Comparison of ENCODE assay signal across 22 cellular contexts in genomic region chr10:93086289-93086688, GRCh38. TPM values are rescaled to one million over a fixed set of nuclear protein-coding genes. Genes with fewer than 3 reads are reported as not detected.
DNase-seq lines count a peak whose midpoint lies in the region; ATAC-seq, FAIRE-seq and TF ChIP-seq lines count a peak whose summit lies in the region.
"Had no signal": no experiment of that assay in that cellular context is flagged by ENCODE, and none has a peak within 500 bp of the region (broad histone marks: within the 10 kb centered on the region; RNA-seq: fewer than 3 reads in every experiment).

No MANE protein-coding gene starts in this region.

- BruUV-seq in IMR-90 (replicated peaks; lab: Mats Ljungman, UMichigan), result no TSS peak
- BruUV-seq in K562 (replicated peaks; lab: Mats Ljungman, UMichigan), result no TSS peak

- H3K9ac ChIP-seq in IMR-90 (ENCODE audit: low read depth, low read length), result no peak overlapping the region
- H3K9ac ChIP-seq in K562 (ENCODE audit: insufficient read depth in 1 of 2, low read depth in 2 of 2, low read length in 2 of 2), result no peak overlapping the region
- no peak overlapping the region for H3K9ac ChIP-seq in GM23248

- TF ChIP-seq POLR2A in IMR-90 (IDR thresholded peaks at IDR 0.05; ENCODE audit: low read depth, low read length), result no peak
- no peak for TF ChIP-seq POLR2A in K562 (conservative IDR thresholded peaks at IDR 0.05)
- TF ChIP-seq POLR2A in esophagus muscularis mucosa (IDR thresholded peaks at IDR 0.05; ENCODE audit: low read depth), result no peak

- no peak overlapping the region for H3K4ac ChIP-seq in IMR-90 (ENCODE audit: low read depth, low read length)

- H2AK5ac ChIP-seq in IMR-90 (ENCODE audit: low read depth, low read length), result no peak overlapping the region

- H3K18ac ChIP-seq in IMR-90 (ENCODE audit: low read depth, low read length), result no peak overlapping the region

- H3K4me3 ChIP-seq in IMR-90 (ENCODE audit: insufficient read depth, low read depth, low read length) (no peak overlapping the region), K562 (no peak overlapping the region), esophagus muscularis mucosa (no peak overlapping the region), SJCRH30 (no peak overlapping the region), left ventricle myocardium inferior (no peak overlapping the region), GM23248 (no peak overlapping the region)
- H3K4me3 ChIP-seq: GM12878 had no signal

- H3K9me1 ChIP-seq in IMR-90 (ENCODE audit: insufficient read depth, low read length), result no peaks in the 10 kb centered on the region
- no peaks in the 10 kb centered on the region for H3K9me1 ChIP-seq in K562 (ENCODE audit: control insufficient read depth, insufficient read depth, low read length)

- H2AFZ ChIP-seq in IMR-90 (replicated peaks; ENCODE audit: low read length, poor library complexity) (no peak overlapping the region), K562 (ENCODE audit: low read depth, low read length) (no peak overlapping the region), GM23248 (no peak overlapping the region)

- no peak overlapping the region for H2BK120ac ChIP-seq in IMR-90 (ENCODE audit: low read depth, low read length)

- ATAC-seq in IMR-90 (ENCODE audit: low read depth) (no peak), K562 (no peak)
- ATAC-seq in effector memory CD8-positive, alpha-beta T cell (replicated peaks), result no peak

- no peak overlapping the region for H3K23ac ChIP-seq in IMR-90 (ENCODE audit: low read depth, low read length)

- H3K4me1 Mint-ChIP-seq in effector memory CD8-positive, alpha-beta T cell (ENCODE audit: low read depth in 2 of 2), result no peaks in the 10 kb centered on the region
- H3K4me1 Mint-ChIP-seq: CD4-positive, CD25-positive, alpha-beta regulatory T cell; CD8-positive, alpha-beta memory T cell had no signal

- H3K79me2 ChIP-seq in K562 (ENCODE audit: control insufficient read depth, insufficient read depth, low read length) (no peaks in the 10 kb centered on the region), GM23248 (ENCODE audit: insufficient read depth) (no peaks in the 10 kb centered on the region)

- H3K79me1 ChIP-seq in IMR-90 (ENCODE audit: low read depth in 1 of 2, low read length in 2 of 2), result no peaks in the 10 kb centered on the region

- intact Hi-C loops in IMR-90 (cut with micrococcal nuclease) (no loop called here), K562 (cut with micrococcal nuclease) (no loop called here), esophagus muscularis mucosa (cut with DNase I) (loop anchor here (10.0 kb wide), 1 partner anchor 269 kb away; no protein-coding TSS in a partner anchor), left ventricle myocardium inferior (cut with micrococcal nuclease) (no loop called here)

- no peak overlapping the region for H3K27ac Mint-ChIP-seq in effector memory CD8-positive, alpha-beta T cell
- H3K27ac Mint-ChIP-seq: CD4-positive, CD25-positive, alpha-beta regulatory T cell; CD8-positive, alpha-beta memory T cell had no signal

- H2AK9ac ChIP-seq in IMR-90 (replicated peaks; ENCODE audit: low read depth, low read length, poor library complexity), result no peak overlapping the region

- H3K4me3 Mint-ChIP-seq in effector memory CD8-positive, alpha-beta T cell, result no peak overlapping the region
- H3K4me3 Mint-ChIP-seq: CD4-positive, CD25-positive, alpha-beta regulatory T cell; CD8-positive, alpha-beta memory T cell had no signal

- peaks cover 18 to 52% of the 10 kb centered on the region in 2 donors for H3K27me3 Mint-ChIP-seq in effector memory CD8-positive, alpha-beta T cell

- POLR2A ChIA-PET in IMR-90 (lab: Charles Lee; ENCODE audit: unreplicated experiment), result no interaction called here
- POLR2A ChIA-PET in K562 (lab: Yijun Ruan, JAX), result no interaction called here

- H4K20me1 ChIP-seq in IMR-90 (ENCODE audit: insufficient read depth, low read length) (no peaks in the 10 kb centered on the region), K562 (replicated peaks; ENCODE audit: control insufficient read depth, insufficient read depth, low read length) (no peaks in the 10 kb centered on the region), GM23248 (ENCODE audit: insufficient read depth) (no peaks in the 10 kb centered on the region)

- H3K27ac ChIP-seq in IMR-90 (ENCODE audit: insufficient read depth, low read length), result no peak overlapping the region
- no peak overlapping the region for H3K27ac ChIP-seq in K562 (ENCODE audit: extremely low read depth, low read depth, low read length)
- H3K27ac ChIP-seq in esophagus muscularis mucosa (replicated peaks in 1 of 4), result no peak overlapping the region
- no peak overlapping the region for H3K27ac ChIP-seq in SJCRH30
- H3K27ac ChIP-seq in left ventricle myocardium inferior (replicated peaks), result no peak overlapping the region
- H3K27ac ChIP-seq in GM23248, result no peak overlapping the region

- H3K56ac ChIP-seq in IMR-90 (ENCODE audit: extremely low read depth, insufficient read depth, low read length), result no peak overlapping the region

- no peak for TF ChIP-seq CTCF in IMR-90 (conservative IDR thresholded peaks at IDR 0.05; ENCODE audit: low read depth, low read length)
- no peak for TF ChIP-seq CTCF in K562 (IDR thresholded peaks at IDR 0.05 in 2 of 3, conservative IDR thresholded peaks at IDR 0.05 in 1 of 3; ENCODE audit: insufficient read depth in 2 of 3, low read depth in 1 of 3, low read length in 3 of 3)
- no peak for TF ChIP-seq CTCF in esophagus muscularis mucosa (IDR thresholded peaks at IDR 0.05)
- no peak for TF ChIP-seq CTCF in left ventricle myocardium inferior (IDR thresholded peaks at IDR 0.05; ENCODE audit: borderline replicate concordance)

- TF ChIP-seq RAD21 in IMR-90 (IDR thresholded peaks at IDR 0.05; ENCODE audit: low read length) (no peak), K562 (CRISPR knock-in tag; conservative IDR thresholded peaks at IDR 0.05 in 1 of 2, IDR thresholded peaks at IDR 0.05 in 1 of 2) (no peak)

- no peak for TF ChIP-seq EP300 in K562 (IDR thresholded peaks at IDR 0.05; ENCODE audit: low read length)
- TF ChIP-seq EP300 in esophagus muscularis mucosa (IDR thresholded peaks at IDR 0.05), result no peak

- H2BK5ac ChIP-seq in IMR-90 (ENCODE audit: low read depth, low read length, poor library complexity, severe bottlenecking), result no peak overlapping the region

- H4K8ac ChIP-seq in IMR-90 (ENCODE audit: low read depth in 2 of 2, low read length in 2 of 2), result no peak overlapping the region

- no peak for FAIRE-seq in K562 (lab: Jason Lieb, UNC)
- FAIRE-seq: A204.1, GM12878, HTR-8/SVneo had no signal

- no CpG with 5 or more reads among the region's 6 CpGs for WGBS in IMR-90 (ENCODE audit: extremely low coverage in 2 of 2, insufficient read length in 1 of 2), 2 experiments
- WGBS in K562 (ENCODE audit: insufficient coverage, low coverage, missing lambda C conversion rate), result 8% methylated on average over 6 of the region's 6 CpGs
- WGBS in esophagus muscularis mucosa, result 92% methylated on average over 6 of the region's 6 CpGs
- 77 to 80% methylated on average over 6 of the region's 6 CpGs for WGBS in GM23248 (ENCODE audit: low coverage in 1 of 2, low lambda C conversion rate in 2 of 2, missing lambda C conversion rate in 2 of 2), 2 experiments

- peaks cover 27% of the 10 kb centered on the region for H3K27me3 ChIP-seq in IMR-90 (ENCODE audit: control insufficient read depth, insufficient read depth, low read length)
- peaks cover 0 to 12% of the 10 kb centered on the region in 2 experiments; a peak in 3 of 5 replicates for H3K27me3 ChIP-seq in K562 (ENCODE audit: control insufficient read depth in 2 of 2, insufficient read depth in 2 of 2, low read length in 2 of 2)
- H3K27me3 ChIP-seq in esophagus muscularis mucosa, result no peaks in the 10 kb centered on the region
- H3K27me3 ChIP-seq in SJCRH30, result no peaks in the 10 kb centered on the region
- H3K27me3 ChIP-seq in left ventricle myocardium inferior (ENCODE audit: low read depth), result peaks cover 41% of the 10 kb centered on the region
- no peaks in the 10 kb centered on the region; the same call in 1 of the 2 replicates for H3K27me3 ChIP-seq in GM23248 (replicated peaks; ENCODE audit: insufficient read depth)
- H3K27me3 ChIP-seq: BE2C had no signal

- DNase-seq in IMR-90, result no peak
- no peak for DNase-seq in K562 (ENCODE audit: extremely low read depth in 1 of 4, low spot score in 3 of 4)
- peak; percentile 21 for DNase-seq in esophagus muscularis mucosa (ENCODE audit: extremely low spot score)
- DNase-seq in SJCRH30, result no peak
- DNase-seq in left ventricle myocardium inferior, result no peak
- DNase-seq in GM23248, result no peak
- no peak for DNase-seq in effector memory CD8-positive, alpha-beta T cell
- DNase-seq: ACHN; BE2C; C1 segment of cervical spinal cord; CD4-positive, CD25-positive, alpha-beta regulatory T cell; CD8-positive, alpha-beta memory T cell; COR-L47; DMS 273 treated with DMSO at 0.1 percent for 48 hours; DMS53; DND-41; EL; H7 had no signal

- H4K5ac ChIP-seq in IMR-90 (ENCODE audit: low read depth, low read length), result no peak overlapping the region

- H3K36me3 ChIP-seq in IMR-90 (ENCODE audit: control insufficient read depth, insufficient read depth, low read length) (no peaks in the 10 kb centered on the region), K562 (ENCODE audit: control insufficient read depth, insufficient read depth, low read length) (no peaks in the 10 kb centered on the region), esophagus muscularis mucosa (no peaks in the 10 kb centered on the region), SJCRH30 (no peaks in the 10 kb centered on the region), left ventricle myocardium inferior (no peaks in the 10 kb centered on the region), GM23248 (ENCODE audit: low read depth) (no peaks in the 10 kb centered on the region)
- H3K36me3 ChIP-seq: BE2C had no signal

- no peak overlapping the region for H3K4me2 ChIP-seq in IMR-90 (ENCODE audit: low read depth, low read length)
- no peak overlapping the region for H3K4me2 ChIP-seq in K562 (ENCODE audit: insufficient read depth, low read length)
- no peak overlapping the region for H3K4me2 ChIP-seq in GM23248 (ENCODE audit: unreplicated experiment)

- H3K9me3 Mint-ChIP-seq in effector memory CD8-positive, alpha-beta T cell, result no peaks in the 10 kb centered on the region
- H3K9me3 Mint-ChIP-seq: CD8-positive, alpha-beta memory T cell had no signal

- dilution Hi-C loops in IMR-90 (cut with HindIII; ENCODE audit: low sequenced_read_pairs, unreplicated experiment), result no loop called here

- in situ Hi-C loops in IMR-90 (cut with MboI; ENCODE audit: low sequenced_read_pairs) (loop anchor here (10.0 kb wide), 1 partner anchor 429 kb away; no protein-coding TSS in a partner anchor), K562 (cut with MboI) (loop anchor here (10.0 kb wide), 1 partner anchor 269 kb away; no protein-coding TSS in a partner anchor), GM23248 (cut with MboI) (loop anchor here (5.0 to 25.0 kb wide), 2 partner anchors 206 to 426 kb away; no protein-coding TSS in a partner anchor)

- H3K36me3 Mint-ChIP-seq in effector memory CD8-positive, alpha-beta T cell (ENCODE audit: insufficient read depth), result no peaks in the 10 kb centered on the region
- H3K36me3 Mint-ChIP-seq: CD4-positive, CD25-positive, alpha-beta regulatory T cell; CD8-positive, alpha-beta memory T cell had no signal

- CTCF ChIA-PET in IMR-90 (lab: Yijun Ruan, JAX), result no interaction called here
- CTCF ChIA-PET in K562 (lab: Yijun Ruan, JAX; ENCODE audit: low intra/inter-chr PET ratio), result no interaction called here

- H2BK15ac ChIP-seq in IMR-90 (ENCODE audit: low read depth, low read length), result no peak overlapping the region

- no peaks in the 10 kb centered on the region for H3F3A ChIP-seq in GM23248 (ENCODE audit: insufficient read depth)

- H3K4me1 ChIP-seq in IMR-90 (ENCODE audit: control insufficient read depth, insufficient read depth, low read length), result no peaks in the 10 kb centered on the region
- no peaks in the 10 kb centered on the region; a peak in 1 of 5 replicates for H3K4me1 ChIP-seq in K562 (replicated peaks in 1 of 2; ENCODE audit: control insufficient read depth in 2 of 2, insufficient read depth in 2 of 2, low read length in 2 of 2)
- no peaks in the 10 kb centered on the region for H3K4me1 ChIP-seq in esophagus muscularis mucosa
- H3K4me1 ChIP-seq in SJCRH30, result no peaks in the 10 kb centered on the region; the same call in 1 of the 2 replicates
- no peaks in the 10 kb centered on the region for H3K4me1 ChIP-seq in left ventricle myocardium inferior
- H3K4me1 ChIP-seq in GM23248 (ENCODE audit: insufficient read depth), result no peaks in the 10 kb centered on the region
- H3K4me1 ChIP-seq: BE2C had no signal

- no peaks in the 10 kb centered on the region for H3K9me2 ChIP-seq in GM23248 (ENCODE audit: insufficient read depth)

- H4K91ac ChIP-seq in IMR-90 (ENCODE audit: insufficient read depth, low read depth, low read length), result no peak overlapping the region

- H2BK20ac ChIP-seq in IMR-90 (ENCODE audit: low read depth, low read length), result no peak overlapping the region

- H3K14ac ChIP-seq in IMR-90 (replicated peaks; ENCODE audit: low read depth, low read length), result no peak overlapping the region

- H3K9me3 ChIP-seq in IMR-90 (ENCODE audit: control insufficient read depth, insufficient read depth, low read length) (no peaks in the 10 kb centered on the region), K562 (replicated peaks; ENCODE audit: control insufficient read depth, insufficient read depth, low read depth, low read length) (no peaks in the 10 kb centered on the region), esophagus muscularis mucosa (no peaks in the 10 kb centered on the region), SJCRH30 (replicated peaks) (no peaks in the 10 kb centered on the region), left ventricle myocardium inferior (replicated peaks) (no peaks in the 10 kb centered on the region), GM23248 (ENCODE audit: low read depth) (no peaks in the 10 kb centered on the region)
- H3K9me3 ChIP-seq: BE2C had no signal

RNA-seq across cellular contexts. Expression of gene CYP26A1, which starts 12.6 kb away (rescaled TPM):
- total RNA-seq in IMR-90 (2012; rRNA removed) (not detected in 2 replicates), K562 (2014; rRNA removed) (1.4 and 1.6 TPM in 2 replicates), K562 (2014; rRNA removed; fragmentation: Illumina TruSeq; extraction: Trizol) (1.2 and 1.4 TPM in 2 replicates), K562 (2015; rRNA removed; fragmentation: Illumina TruSeq; extraction: Trizol) (5.0 and 5.2 TPM in 2 replicates), K562 (2021) (1.6 and 2.5 TPM in 2 replicates), esophagus muscularis mucosa (not detected), left ventricle myocardium inferior (not detected)
- polyA plus RNA-seq in IMR-90 (2012; rRNA removed) (0.15 TPM in 1 of 2 replicates, not detected in the other), K562 (2011; rRNA removed) (4.0 and 5.1 TPM in 2 replicates), K562 (2014; fragmentation: Illumina TruSeq; extraction: Trizol) (0.54 and 1.5 TPM in 2 replicates), K562 (2014; fragmentation: Nextera tagmentation; extraction: Ambion mirVana) (under 1 TPM; 0.11 to 0.38 TPM), K562 (2014; rRNA removed) (1.6 TPM in 2 replicates), GM23248 (2016; fragmentation: Nextera tagmentation; extraction: Ambion mirVana) (not detected in 2 replicates)
- polyA plus RNA-seq in IMR-90 (2012; cell fraction: cytosol; rRNA removed), result 0.06 and 0.07 TPM in 2 replicates
- polyA plus RNA-seq in IMR-90 (2012; cell fraction: nucleus; rRNA removed; ENCODE audit: low replicate concordance), result 0.37 and 0.38 TPM in 2 replicates
- total RNA-seq in K562 (2011; cell fraction: chromatin; rRNA removed; ENCODE audit: low replicate concordance), result 5.2 and 7.0 TPM in 2 replicates
- total RNA-seq in K562 (2011; cell fraction: nucleolus; rRNA removed), result 4.5 and 10.0 TPM in 2 replicates
- 2.8 and 5.3 TPM in 2 replicates for total RNA-seq in K562 (2011; cell fraction: nucleoplasm; rRNA removed)
- polyA plus RNA-seq in K562 (2011; cell fraction: cytosol; rRNA removed), result 2.3 and 5.8 TPM in 2 replicates
- 10.4 and 19.4 TPM in 2 replicates for polyA plus RNA-seq in K562 (2011; cell fraction: nucleus; rRNA removed)
- 2.4 and 3.1 TPM in 2 replicates for polyA plus RNA-seq in K562 (2012)
- polyA minus RNA-seq in K562 (2011; rRNA and poly(A)+ RNA removed), result 0.98 and 1.4 TPM in 2 replicates
- 0.86 and 1.3 TPM in 2 replicates for polyA minus RNA-seq in K562 (2011; cell fraction: cytosol; rRNA and poly(A)+ RNA removed)
- polyA minus RNA-seq in K562 (2011; cell fraction: nucleus; rRNA and poly(A)+ RNA removed), result 3.7 and 4.4 TPM in 2 replicates
- not detected in 2 replicates for total RNA-seq in SJCRH30 (2014; rRNA removed; shearing (Covaris generic))
- total RNA-seq in GM23248 (2014; rRNA removed; shearing (Covaris generic)), result not detected in 2 replicates
- total RNA-seq: CD4-positive, CD25-positive, alpha-beta regulatory T cell; CD8-positive, alpha-beta memory T cell; GM12878 had no signal
- polyA plus RNA-seq: CD4-positive, CD25-positive, alpha-beta regulatory T cell; CD8-positive, alpha-beta memory T cell; GM12878 had no signal

RNA-seq across cellular contexts. Expression of gene CYP26C1, which starts 25.7 kb away (rescaled TPM):
- total RNA-seq in IMR-90 (2012; rRNA removed) (under 0.01 TPM in 1 of 2 replicates, not detected in the other), K562 (2014; rRNA removed) (0.08 and 0.09 TPM in 2 replicates), K562 (2014; rRNA removed; fragmentation: Illumina TruSeq; extraction: Trizol) (not detected in 2 replicates), K562 (2015; rRNA removed; fragmentation: Illumina TruSeq; extraction: Trizol) (0.07 and 0.08 TPM in 2 replicates), K562 (2021) (0.07 and 0.16 TPM in 2 replicates), esophagus muscularis mucosa (under 1 TPM in 3 of 4 donors, not detected in 1; under 0.01 to 0.39 (median under 0.01) TPM), left ventricle myocardium inferior (not detected)
- polyA plus RNA-seq in IMR-90 (2012; rRNA removed) (0.01 and 0.02 TPM in 2 replicates), K562 (2011; rRNA removed) (not detected in 2 replicates), K562 (2014; fragmentation: Illumina TruSeq; extraction: Trizol) (not detected in 2 replicates), K562 (2014; fragmentation: Nextera tagmentation; extraction: Ambion mirVana) (not detected), K562 (2014; rRNA removed) (not detected in 2 replicates), GM23248 (2016; fragmentation: Nextera tagmentation; extraction: Ambion mirVana) (not detected in 2 replicates)
- polyA plus RNA-seq in IMR-90 (2012; cell fraction: cytosol; rRNA removed), result 0.06 and 0.11 TPM in 2 replicates
- polyA plus RNA-seq in IMR-90 (2012; cell fraction: nucleus; rRNA removed; ENCODE audit: low replicate concordance), result 0.13 and 0.20 TPM in 2 replicates
- total RNA-seq in K562 (2011; cell fraction: chromatin; rRNA removed; ENCODE audit: low replicate concordance), result 0.72 and 1.5 TPM in 2 replicates
- 0.26 and 0.83 TPM in 2 replicates for total RNA-seq in K562 (2011; cell fraction: nucleolus; rRNA removed)
- 0.59 and 0.84 TPM in 2 replicates for total RNA-seq in K562 (2011; cell fraction: nucleoplasm; rRNA removed)
- polyA plus RNA-seq in K562 (2011; cell fraction: cytosol; rRNA removed), result not detected in 2 replicates
- 0.08 and 0.13 TPM in 2 replicates for polyA plus RNA-seq in K562 (2011; cell fraction: nucleus; rRNA removed)
- 0.04 TPM in 1 of 2 replicates, not detected in the other for polyA plus RNA-seq in K562 (2012)
- polyA minus RNA-seq in K562 (2011; rRNA and poly(A)+ RNA removed), result 0.04 and 0.06 TPM in 2 replicates
- not detected in 2 replicates for polyA minus RNA-seq in K562 (2011; cell fraction: cytosol; rRNA and poly(A)+ RNA removed)
- polyA minus RNA-seq in K562 (2011; cell fraction: nucleus; rRNA and poly(A)+ RNA removed), result 0.67 and 1.00 TPM in 2 replicates
- total RNA-seq in SJCRH30 (2014; rRNA removed; shearing (Covaris generic)), result not detected in 2 replicates
- not detected in 2 replicates for total RNA-seq in GM23248 (2014; rRNA removed; shearing (Covaris generic))
- total RNA-seq: CD4-positive, CD25-positive, alpha-beta regulatory T cell; CD8-positive, alpha-beta memory T cell; G401 had no signal
- polyA plus RNA-seq: CD4-positive, CD25-positive, alpha-beta regulatory T cell; CD8-positive, alpha-beta memory T cell; GM12878 had no signal
